37 cellular contexts compared by ENCODE assay signal in genomic region chr14:37945959-37946358, GRCh38.
DNase-seq lines count a peak whose midpoint lies in the region; ATAC-seq, FAIRE-seq and TF ChIP-seq lines count a peak whose summit lies in the region.
"Had no signal": no experiment of that assay in that cellular context is flagged by ENCODE, and none has a peak within 500 bp of the region (broad histone marks: within the 10 kb centered on the region; RNA-seq: fewer than 3 reads in every experiment).

No MANE protein-coding gene starts in this region.

- no peak overlapping the region for H3K23ac ChIP-seq in neuronal stem cell (ENCODE audit: low read depth, low read length, poor library complexity)

- no peaks in the 10 kb centered on the region for H3K79me2 ChIP-seq in HepG2 (ENCODE audit: insufficient read depth, low read length)
- H3K79me2 ChIP-seq in Karpas-422 (ENCODE audit: low read length) = no peaks in the 10 kb centered on the region

- H2BK15ac ChIP-seq in neuronal stem cell (ENCODE audit: low read length) = no peak overlapping the region

- no peaks in the 10 kb centered on the region for H3K79me1 ChIP-seq in neuronal stem cell (ENCODE audit: low read depth, low read length)

- no peaks in the 10 kb centered on the region for H3K4me1 Mint-ChIP-seq in activated naive CD8-positive, alpha-beta T cell treated with anti-CD3 and anti-CD28 coated beads, Interleukin-2, amount 50 U/mL, for 24 hours
- H3K4me1 Mint-ChIP-seq in activated naive CD8-positive, alpha-beta T cell treated with anti-CD3 and anti-CD28 coated beads for 36 hours = no peaks in the 10 kb centered on the region
- H3K4me1 Mint-ChIP-seq in activated naive CD4-positive, alpha-beta T cell treated with anti-CD3 and anti-CD28 coated beads for 36 hours (ENCODE audit: low read depth) = no peaks in the 10 kb centered on the region
- H3K4me1 Mint-ChIP-seq: B cell; CD14-positive monocyte; CD4-positive, alpha-beta memory T cell; CD4-positive, CD25-positive, alpha-beta regulatory T cell; CD8-positive, alpha-beta memory T cell had no signal

- intact Hi-C loops in HepG2 (cut with micrococcal nuclease; ENCODE audit: unreplicated experiment) (no loop called here), right lobe of liver (cut with DNase I) (no loop called here), body of pancreas (cut with DNase I) (no loop called here)
- intact Hi-C loops in activated naive CD4-positive, alpha-beta T cell treated with anti-CD3 and anti-CD28 coated beads for 36 hours (cut with micrococcal nuclease) = no loop called here

- DNase-seq in activated naive CD8-positive, alpha-beta T cell treated with anti-CD3 and anti-CD28 coated beads, Interleukin-2, amount 50 U/mL, for 24 hours = no peak
- no peak for DNase-seq in activated naive CD8-positive, alpha-beta T cell treated with anti-CD3 and anti-CD28 coated beads for 36 hours
- no peak for DNase-seq in HepG2 (ENCODE audit: low spot score)
- no peak for DNase-seq in right lobe of liver
- no peak for DNase-seq in Karpas-422
- DNase-seq in neuronal stem cell (ENCODE audit: low spot score) = no peak
- DNase-seq in body of pancreas = no peak
- no peak for DNase-seq in activated naive CD4-positive, alpha-beta T cell treated with anti-CD3 and anti-CD28 coated beads for 36 hours
- DNase-seq: 8988T; ACHN; AML-193; BE2C; C1 segment of cervical spinal cord; Caco-2; Calu3; CD4-positive, alpha-beta memory T cell; CD4-positive, alpha-beta T cell; CD4-positive, CD25-positive, alpha-beta regulatory T cell; CD8-positive, alpha-beta memory T cell; CD8-positive, alpha-beta T cell; COR-L47; DMS 273 treated with DMSO at 0.1 percent for 48 hours; DMS153; DMS53; DMS79; DMS79 treated with DMSO at 0.1 percent for 48 hours; DND-41; EL had no signal

- CTCF ChIA-PET in HepG2 (lab: Yijun Ruan, JAX; ENCODE audit: low intra/inter-chr PET ratio, low total read pairs) = no interaction called here
- CTCF ChIA-PET in activated naive CD4-positive, alpha-beta T cell treated with anti-CD3 and anti-CD28 coated beads for 36 hours (lab: Charles Lee) = no interaction called here

- H3K36me3 Mint-ChIP-seq in activated naive CD8-positive, alpha-beta T cell treated with anti-CD3 and anti-CD28 coated beads, Interleukin-2, amount 50 U/mL, for 24 hours (ENCODE audit: low read depth) = no peaks in the 10 kb centered on the region
- no peaks in the 10 kb centered on the region for H3K36me3 Mint-ChIP-seq in activated naive CD8-positive, alpha-beta T cell treated with anti-CD3 and anti-CD28 coated beads for 36 hours
- no peaks in the 10 kb centered on the region for H3K36me3 Mint-ChIP-seq in activated naive CD4-positive, alpha-beta T cell treated with anti-CD3 and anti-CD28 coated beads for 36 hours (ENCODE audit: low read depth)
- H3K36me3 Mint-ChIP-seq: CD14-positive monocyte; CD4-positive, alpha-beta memory T cell; CD4-positive, CD25-positive, alpha-beta regulatory T cell had no signal

- TF ChIP-seq RAD21 in HepG2 (CRISPR knock-in tag; IDR thresholded peaks at IDR 0.05) = no peak

- H2BK120ac ChIP-seq in neuronal stem cell (ENCODE audit: low read depth, low read length) = no peak overlapping the region

- no peak overlapping the region for H3K27ac ChIP-seq in HepG2 (ENCODE audit: extremely low read length, insufficient read depth, low read length)
- H3K27ac ChIP-seq in right lobe of liver = no peak overlapping the region
- H3K27ac ChIP-seq in Karpas-422 (ENCODE audit: low read length) = no peak overlapping the region
- H3K27ac ChIP-seq in neuronal stem cell (replicated peaks; ENCODE audit: low read length) = no peak overlapping the region
- H3K27ac ChIP-seq in body of pancreas = no peak overlapping the region
- H3K27ac ChIP-seq: 22Rv1; A549; BLaER1; BLaER1 treated with 17β-estradiol and CSF1 and Interleukin-3, amounts not matched to agents 10 nM and 100 nM; C4-2B had no signal

- no peak overlapping the region for H2BK12ac ChIP-seq in neuronal stem cell (ENCODE audit: low read length)

- BruUV-seq in HepG2 (replicated peaks; lab: Mats Ljungman, UMichigan) = no TSS peak

- no peak overlapping the region for H4K8ac ChIP-seq in neuronal stem cell (ENCODE audit: low read depth, low read length)

- H3K9me3 Mint-ChIP-seq in activated naive CD8-positive, alpha-beta T cell treated with anti-CD3 and anti-CD28 coated beads, Interleukin-2, amount 50 U/mL, for 24 hours = peaks cover 51% of the 10 kb centered on the region
- H3K9me3 Mint-ChIP-seq in activated naive CD8-positive, alpha-beta T cell treated with anti-CD3 and anti-CD28 coated beads for 36 hours = peaks cover 35% of the 10 kb centered on the region
- H3K9me3 Mint-ChIP-seq in activated naive CD4-positive, alpha-beta T cell treated with anti-CD3 and anti-CD28 coated beads for 36 hours = peaks cover 27% of the 10 kb centered on the region

- H3K4me1 ChIP-seq in HepG2 (ENCODE audit: insufficient read depth, low read length) (no peaks in the 10 kb centered on the region), right lobe of liver (no peaks in the 10 kb centered on the region), Karpas-422 (ENCODE audit: low read length) (no peaks in the 10 kb centered on the region; the same call in 1 of the 2 replicates), neuronal stem cell (ENCODE audit: control insufficient read depth in 2 of 2, insufficient read depth in 1 of 2, low read depth in 1 of 2, low read length in 2 of 2) (no peaks in the 10 kb centered on the region), body of pancreas (no peaks in the 10 kb centered on the region)
- H3K4me1 ChIP-seq: A549; BLaER1; BLaER1 treated with 17β-estradiol and CSF1 and Interleukin-3, amounts not matched to agents 10 nM and 100 nM had no signal

- H2AK5ac ChIP-seq in neuronal stem cell (ENCODE audit: low read depth, low read length) = no peak overlapping the region

- H4K91ac ChIP-seq in neuronal stem cell (ENCODE audit: low read depth, low read length, poor library complexity) = no peak overlapping the region

- H3K9me2 ChIP-seq in Karpas-422 (replicated peaks; ENCODE audit: insufficient read depth, low read length) = no peaks in the 10 kb centered on the region

- H3K27ac Mint-ChIP-seq in activated naive CD8-positive, alpha-beta T cell treated with anti-CD3 and anti-CD28 coated beads, Interleukin-2, amount 50 U/mL, for 24 hours = no peak overlapping the region
- H3K27ac Mint-ChIP-seq in activated naive CD8-positive, alpha-beta T cell treated with anti-CD3 and anti-CD28 coated beads for 36 hours = no peak overlapping the region
- H3K27ac Mint-ChIP-seq in activated naive CD4-positive, alpha-beta T cell treated with anti-CD3 and anti-CD28 coated beads for 36 hours = no peak overlapping the region
- H3K27ac Mint-ChIP-seq: B cell; CD14-positive monocyte; CD4-positive, alpha-beta memory T cell; CD4-positive, alpha-beta T cell; CD4-positive, CD25-positive, alpha-beta regulatory T cell; CD8-positive, alpha-beta memory T cell; CD8-positive, alpha-beta T cell had no signal

- H2BK5ac ChIP-seq in neuronal stem cell (ENCODE audit: low read length) = no peak overlapping the region

- H3K4me3 ChIP-seq in HepG2 (replicated peaks in 1 of 3; ENCODE audit: insufficient read depth in 1 of 3, low read depth in 2 of 3, low read length in 3 of 3) = no peak overlapping the region
- H3K4me3 ChIP-seq in right lobe of liver = no peak overlapping the region
- no peak overlapping the region for H3K4me3 ChIP-seq in Karpas-422 (ENCODE audit: low read length)
- H3K4me3 ChIP-seq in neuronal stem cell (ENCODE audit: low read length in 2 of 2) = no peak overlapping the region
- H3K4me3 ChIP-seq in body of pancreas = no peak overlapping the region
- H3K4me3 ChIP-seq: A549; BLaER1; BLaER1 treated with 17β-estradiol and CSF1 and Interleukin-3, amounts not matched to agents 10 nM and 100 nM had no signal

- no peak overlapping the region for H2AFZ ChIP-seq in HepG2 (ENCODE audit: low read length)
- H2AFZ ChIP-seq in Karpas-422 (ENCODE audit: low read length) = 0 out of 2 replicates have a peak overlapping the region, but pooled peaks have one; percentile 9
- H2AFZ ChIP-seq in neuronal stem cell (ENCODE audit: low read length) = no peak overlapping the region

- no peak overlapping the region for H3K4me3 Mint-ChIP-seq in activated naive CD8-positive, alpha-beta T cell treated with anti-CD3 and anti-CD28 coated beads, Interleukin-2, amount 50 U/mL, for 24 hours
- no peak overlapping the region for H3K4me3 Mint-ChIP-seq in activated naive CD8-positive, alpha-beta T cell treated with anti-CD3 and anti-CD28 coated beads for 36 hours
- no peak overlapping the region for H3K4me3 Mint-ChIP-seq in activated naive CD4-positive, alpha-beta T cell treated with anti-CD3 and anti-CD28 coated beads for 36 hours
- H3K4me3 Mint-ChIP-seq: B cell; CD14-positive monocyte; CD4-positive, alpha-beta memory T cell; CD4-positive, alpha-beta T cell; CD4-positive, CD25-positive, alpha-beta regulatory T cell; CD8-positive, alpha-beta memory T cell; CD8-positive, alpha-beta T cell had no signal

- no peaks in the 10 kb centered on the region for H3K27me3 ChIP-seq in HepG2 (ENCODE audit: control insufficient read depth in 1 of 2, insufficient read depth in 2 of 2, low read length in 2 of 2)
- no peaks in the 10 kb centered on the region for H3K27me3 ChIP-seq in right lobe of liver
- no peaks in the 10 kb centered on the region for H3K27me3 ChIP-seq in Karpas-422 (ENCODE audit: low read length)
- no peaks in the 10 kb centered on the region for H3K27me3 ChIP-seq in neuronal stem cell (ENCODE audit: control insufficient read depth in 3 of 3, insufficient read depth in 3 of 3, low read depth in 1 of 3, low read length in 3 of 3)
- no peaks in the 10 kb centered on the region for H3K27me3 ChIP-seq in body of pancreas
- H3K27me3 ChIP-seq: BE2C; BLaER1; BLaER1 treated with 17β-estradiol and CSF1 and Interleukin-3, amounts not matched to agents 10 nM and 100 nM had no signal

- POLR2A ChIA-PET in HepG2 (lab: Yijun Ruan, JAX) = no interaction called here

- H4K20me1 ChIP-seq in HepG2 (ENCODE audit: insufficient read depth, low read length) (no peaks in the 10 kb centered on the region), Karpas-422 (ENCODE audit: insufficient read depth, low read depth, low read length) (no peaks in the 10 kb centered on the region)
- H4K20me1 ChIP-seq: BLaER1; BLaER1 treated with 17β-estradiol and CSF1 and Interleukin-3, amounts not matched to agents 10 nM and 100 nM had no signal

- WGBS in HepG2 (ENCODE audit: low lambda C conversion rate) = 45% methylated on average over 3 of the region's 3 CpGs
- no CpG with 5 or more reads among the region's 3 CpGs for WGBS in right lobe of liver (ENCODE audit: insufficient coverage, low coverage, low lambda C conversion rate, missing lambda C conversion rate)
- no CpG with 5 or more reads among the region's 3 CpGs for WGBS in neuronal stem cell (ENCODE audit: extremely low coverage in 2 of 2, insufficient read length in 2 of 2, insufficient replicate concordance in 1 of 2), 2 donors
- 80 to 91% methylated on average over 3 of the region's 3 CpGs for WGBS in body of pancreas, 2 donors

- ATAC-seq in activated naive CD8-positive, alpha-beta T cell treated with anti-CD3 and anti-CD28 coated beads, Interleukin-2, amount 50 U/mL, for 24 hours = peak; percentile 52
- ATAC-seq in HepG2 (peak; percentile 64), right lobe of liver (no peak), body of pancreas (no peak)
- ATAC-seq: A549; CD8-positive, alpha-beta T cell had no signal

- no peak for FAIRE-seq in HepG2 (lab: Jason Lieb, UNC)
- FAIRE-seq: A204.1, A549, D721Med had no signal

- no peak for TF ChIP-seq POLR2A in HepG2 (IDR thresholded peaks at IDR 0.05; ENCODE audit: insufficient read depth in 1 of 2, low read depth in 2 of 2, low read length in 2 of 2)
- no peak for TF ChIP-seq POLR2A in right lobe of liver (IDR thresholded peaks at IDR 0.05)
- TF ChIP-seq POLR2A in body of pancreas (IDR thresholded peaks at IDR 0.05) = no peak

- H3K9me3 ChIP-seq in HepG2 (ENCODE audit: low read length) (peaks cover 50% of the 10 kb centered on the region), right lobe of liver (no peaks in the 10 kb centered on the region), Karpas-422 (ENCODE audit: low read length) (peaks cover 40% of the 10 kb centered on the region), neuronal stem cell (replicated peaks in 1 of 2; ENCODE audit: control insufficient read depth in 2 of 2, insufficient read depth in 1 of 2, low read depth in 1 of 2, low read length in 2 of 2) (peaks cover 0 to 5% of the 10 kb centered on the region in 2 donors), body of pancreas (peaks cover 0 to 3% (median 0%) of the 10 kb centered on the region in 3 donors)
- H3K9me3 ChIP-seq: A549, BE2C had no signal

- H3K9ac ChIP-seq in HepG2 (ENCODE audit: insufficient read depth, low read depth, low read length) = no peak overlapping the region
- H3K9ac ChIP-seq in Karpas-422 (ENCODE audit: low read length) = no peak overlapping the region
- no peak overlapping the region for H3K9ac ChIP-seq in neuronal stem cell (ENCODE audit: low read depth, low read length, poor library complexity)
- H3K9ac ChIP-seq: BLaER1; BLaER1 treated with 17β-estradiol and CSF1 and Interleukin-3, amounts not matched to agents 10 nM and 100 nM had no signal

- no peak for TF ChIP-seq EP300 in HepG2 (IDR thresholded peaks at IDR 0.05; ENCODE audit: low read depth in 2 of 2, low read length in 2 of 2)
- TF ChIP-seq EP300 in HepG2 (CRISPR knock-in tag; IDR thresholded peaks at IDR 0.05; ENCODE audit: borderline replicate concordance) = no peak

- H3K4me2 ChIP-seq in HepG2 (ENCODE audit: low read depth, low read length) = no peak overlapping the region
- no peak overlapping the region for H3K4me2 ChIP-seq in Karpas-422 (ENCODE audit: low read depth, low read length, poor library complexity, severe bottlenecking)
- no peak overlapping the region for H3K4me2 ChIP-seq in neuronal stem cell (ENCODE audit: insufficient read depth, low read length, poor library complexity, severe bottlenecking)
- H3K4me2 ChIP-seq: A549; BLaER1; BLaER1 treated with 17β-estradiol and CSF1 and Interleukin-3, amounts not matched to agents 10 nM and 100 nM had no signal

- no peaks in the 10 kb centered on the region for H3K27me3 Mint-ChIP-seq in activated naive CD8-positive, alpha-beta T cell treated with anti-CD3 and anti-CD28 coated beads, Interleukin-2, amount 50 U/mL, for 24 hours
- no peaks in the 10 kb centered on the region for H3K27me3 Mint-ChIP-seq in activated naive CD8-positive, alpha-beta T cell treated with anti-CD3 and anti-CD28 coated beads for 36 hours
- H3K27me3 Mint-ChIP-seq in activated naive CD4-positive, alpha-beta T cell treated with anti-CD3 and anti-CD28 coated beads for 36 hours (ENCODE audit: low read depth) = peaks cover 2% of the 10 kb centered on the region
- H3K27me3 Mint-ChIP-seq: B cell; CD4-positive, alpha-beta T cell; CD4-positive, CD25-positive, alpha-beta regulatory T cell had no signal

- TF ChIP-seq CTCF in HepG2 (CRISPR knock-in tag; IDR thresholded peaks at IDR 0.05) (no peak), right lobe of liver (IDR thresholded peaks at IDR 0.05) (no peak), body of pancreas (IDR thresholded peaks at IDR 0.05) (no peak)

- H3K18ac ChIP-seq in neuronal stem cell (ENCODE audit: low read length) = peak overlapping the region; percentile 7

- no peak overlapping the region for H3K14ac ChIP-seq in neuronal stem cell (ENCODE audit: low read length)

- in situ Hi-C loops in HepG2 (cut with HindIII; ENCODE audit: extremely low pct_ligation_motif_present, low pct_unique_long_range_greater_than_20kb) = no loop called here

- H3K36me3 ChIP-seq in HepG2 (replicated peaks in 1 of 2; ENCODE audit: control insufficient read depth in 1 of 2, insufficient read depth in 2 of 2, low read length in 2 of 2) (no peaks in the 10 kb centered on the region), right lobe of liver (no peaks in the 10 kb centered on the region), Karpas-422 (ENCODE audit: insufficient read depth, low read length) (peaks cover 10% of the 10 kb centered on the region; the same call in 1 of the 2 replicates), neuronal stem cell (replicated peaks in 1 of 2; ENCODE audit: control insufficient read depth in 2 of 2, insufficient read depth in 2 of 2, low read length in 2 of 2) (no peaks in the 10 kb centered on the region), body of pancreas (replicated peaks in 1 of 2; ENCODE audit: insufficient read depth in 1 of 2, low read depth in 2 of 2) (no peaks in the 10 kb centered on the region)
- H3K36me3 ChIP-seq: BE2C; BLaER1; BLaER1 treated with 17β-estradiol and CSF1 and Interleukin-3, amounts not matched to agents 10 nM and 100 nM had no signal

- no peak overlapping the region for H3K4ac ChIP-seq in neuronal stem cell (ENCODE audit: low read length)

Comparison
In these comparisons a context has a peak if more than half of its experiments do, and no peak if none do; other contexts are left out.
1. ATAC-seq: peak in activated naive CD8-positive, alpha-beta T cell treated with anti-CD3 and anti-CD28 coated beads, Interleukin-2, amount 50 U/mL, for 24 hours (single experiment) and HepG2 (single experiment); none in right lobe of liver (0 of 4) and body of pancreas (single experiment).